ENCODE assay signal across 10 cellular contexts in the genomic region with DNA sequence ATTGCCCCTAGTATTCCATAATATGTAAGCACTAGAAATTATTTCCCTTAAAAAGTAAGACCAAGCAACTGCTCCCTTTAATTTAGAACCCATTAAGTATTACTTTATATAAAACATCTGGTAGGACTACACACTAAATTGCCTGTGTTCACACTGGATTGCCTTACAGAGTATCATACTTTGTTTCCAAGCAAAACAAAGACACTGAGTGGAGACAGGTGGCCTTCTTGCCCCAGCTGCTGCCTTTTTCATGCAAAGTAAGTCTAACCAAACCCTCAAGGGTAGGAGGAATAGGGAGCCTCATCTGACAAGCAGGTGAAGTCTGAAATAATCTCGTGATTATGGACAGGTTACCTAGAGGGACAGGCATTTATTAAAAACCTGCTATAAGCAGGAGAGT.
A peak's percentile ranks its signal among the peaks of the same experiment; 100 is the strongest.
DNase-seq lines count a peak whose midpoint lies in the region; ATAC-seq and TF ChIP-seq lines count a peak whose summit lies in the region.
"Had no signal": no experiment of that assay in that cellular context is flagged by ENCODE, and none has a peak within 500 bp of the region (broad histone marks: within the 10 kb centered on the region; RNA-seq: fewer than 3 reads in every experiment).

No MANE protein-coding gene starts in this region.

- no peaks in the 10 kb centered on the region for H3K27me3 ChIP-seq in naive thymus-derived CD4-positive, alpha-beta T cell (ENCODE audit: control insufficient read depth in 2 of 2, insufficient read depth in 2 of 2, low read length in 2 of 2)
- H3K27me3 ChIP-seq: SJSA1 had no signal

- CTCF ChIA-PET in WTC11 (lab: Charles Lee) (interaction anchor here (0.5 to 1.6 kb wide), 3 partner anchors 21 to 101 kb away, joined by 3 to 5 read pairs (median 4); no protein-coding TSS in a partner anchor), T-cell (lab: Charles Lee) (no interaction called here)
- CTCF ChIA-PET in naive thymus-derived CD4-positive, alpha-beta T cell (lab: Charles Lee) = no interaction called here

- ATAC-seq in GM18873 (IDR thresholded peaks at IDR 0.05; ENCODE audit: low FRiP score, unreplicated experiment) (peak; percentile 70), HG02763 (IDR thresholded peaks at IDR 0.05; ENCODE audit: unreplicated experiment) (peak; percentile 97), WTC11 (peak; percentile 89), T-cell (replicated peaks in 1 of 4) (no peak)
- ATAC-seq in naive thymus-derived CD4-positive, alpha-beta T cell = no peak

- no peaks in the 10 kb centered on the region for H3K4me1 ChIP-seq in naive thymus-derived CD4-positive, alpha-beta T cell (ENCODE audit: control insufficient read depth in 2 of 2, insufficient read depth in 2 of 2, low read length in 2 of 2)
- H3K4me1 ChIP-seq: SJSA1 had no signal

- H3K9me3 ChIP-seq in naive thymus-derived CD4-positive, alpha-beta T cell (ENCODE audit: control insufficient read depth in 2 of 3, low read length in 3 of 3) = no peaks in the 10 kb centered on the region
- H3K9me3 ChIP-seq: SJSA1 had no signal

- peak overlapping the region; percentile 17; the same call in 1 of the 2 replicates for H3K4me3 Mint-ChIP-seq in WTC11
- H3K4me3 Mint-ChIP-seq in T-cell = no peak overlapping the region
- no peak overlapping the region for H3K4me3 Mint-ChIP-seq in naive thymus-derived CD4-positive, alpha-beta T cell
- H3K4me3 Mint-ChIP-seq: activated T-helper 1 cell treated with anti-CD3 and anti-CD28 coated beads, Interleukin-12 subunit alpha, Interleukin-12 subunit beta, Interleukin-2, Interleukin-4 antibody, amounts not matched to agents 30 ng/mL and 10 ng/mL and 1 ng/mL, durations not matched to agents 14 hours and 24 hours and 36 hours had no signal

- DNase-seq in NCI-H1105 treated with DMSO at 0.1 percent for 48 hours (lab: John Stamatoyannopoulos, UW) (peak; percentile 100), WTC11 (ENCODE audit: low spot score) (peak; percentile 17), T-cell (no peak), posterior cingulate gyrus (no peak), foreskin fibroblast (no peak)
- no peak for DNase-seq in naive thymus-derived CD4-positive, alpha-beta T cell

- no peaks in the 10 kb centered on the region for H3K36me3 ChIP-seq in naive thymus-derived CD4-positive, alpha-beta T cell (ENCODE audit: control insufficient read depth in 2 of 3, insufficient read depth in 3 of 3, low read length in 3 of 3)
- H3K36me3 ChIP-seq: SJSA1 had no signal

- no peak overlapping the region for H3K4me3 ChIP-seq in naive thymus-derived CD4-positive, alpha-beta T cell (ENCODE audit: low read length)
- H3K4me3 ChIP-seq in foreskin fibroblast (ENCODE audit: low read depth in 1 of 2, low read length in 2 of 2) = no peak overlapping the region
- H3K4me3 ChIP-seq: SJSA1 had no signal

- H3K9me3 Mint-ChIP-seq in WTC11 (peaks cover 11% of the 10 kb centered on the region), T-cell (no peaks in the 10 kb centered on the region)
- peaks cover 0 to 4% (median 0%) of the 10 kb centered on the region in 11 donors for H3K9me3 Mint-ChIP-seq in naive thymus-derived CD4-positive, alpha-beta T cell

- POLR2A ChIA-PET in WTC11 (lab: Charles Lee) = interaction anchor here (1.2 kb wide), 1 partner anchor 27 kb away, joined by 8 read pairs; no protein-coding TSS in a partner anchor
- POLR2A ChIA-PET in T-cell (lab: Charles Lee) = no interaction called here
- POLR2A ChIA-PET in naive thymus-derived CD4-positive, alpha-beta T cell (lab: Charles Lee) = no interaction called here

- TF ChIP-seq CTCF in WTC11 (IDR thresholded peaks at IDR 0.05) = no peak
- no peak for TF ChIP-seq CTCF in foreskin fibroblast (IDR thresholded peaks at IDR 0.05; ENCODE audit: low read depth, low read length)

- intact Hi-C loops in naive thymus-derived CD4-positive, alpha-beta T cell (cut with micrococcal nuclease) = loop anchor here in 1 of 2 donors (10.0 kb wide), 1 partner anchor 295 kb away; the partner anchor contains the start of gene USP13
- intact Hi-C loops in posterior cingulate gyrus (cut with DNase I) = no loop called here

- H3K27ac ChIP-seq in naive thymus-derived CD4-positive, alpha-beta T cell (ENCODE audit: low read depth, low read length) = no peak overlapping the region
- H3K27ac ChIP-seq: SJSA1 had no signal

- no peaks in the 10 kb centered on the region for H3K36me3 Mint-ChIP-seq in WTC11
- H3K36me3 Mint-ChIP-seq in T-cell = no peaks in the 10 kb centered on the region
- H3K36me3 Mint-ChIP-seq in naive thymus-derived CD4-positive, alpha-beta T cell = no peaks in the 10 kb centered on the region

- peak overlapping the region; percentile 34; the same call in 1 of the 2 replicates for H3K27ac Mint-ChIP-seq in WTC11
- no peak overlapping the region for H3K27ac Mint-ChIP-seq in T-cell
- no peak overlapping the region for H3K27ac Mint-ChIP-seq in naive thymus-derived CD4-positive, alpha-beta T cell
- H3K27ac Mint-ChIP-seq: activated T-helper 1 cell treated with anti-CD3 and anti-CD28 coated beads, Interleukin-12 subunit alpha, Interleukin-12 subunit beta, Interleukin-2, Interleukin-4 antibody, amounts not matched to agents 30 ng/mL and 10 ng/mL and 1 ng/mL, durations not matched to agents 14 hours and 24 hours and 36 hours had no signal

- no peaks in the 10 kb centered on the region for H3K27me3 Mint-ChIP-seq in WTC11 (ENCODE audit: low read depth)
- H3K27me3 Mint-ChIP-seq in T-cell = peaks cover 10 to 17% of the 10 kb centered on the region in 2 donors
- H3K27me3 Mint-ChIP-seq in naive thymus-derived CD4-positive, alpha-beta T cell = peaks cover 6 to 42% (median 15%) of the 10 kb centered on the region in 5 donors

- peaks cover 48% of the 10 kb centered on the region for H3K4me1 Mint-ChIP-seq in WTC11
- H3K4me1 Mint-ChIP-seq in T-cell = no peaks in the 10 kb centered on the region
- H3K4me1 Mint-ChIP-seq in naive thymus-derived CD4-positive, alpha-beta T cell = peaks cover 0 to 5% (median 0%) of the 10 kb centered on the region in 7 donors

TF ChIP-seq in WTC11, 78 proteins besides CTCF, POLR2A, EP300 and RAD21 (continues in another document):
- TF ChIP-seq ZMAT4 (CRISPR knock-in tag; IDR thresholded peaks at IDR 0.05) (no peak), MXD4 (CRISPR knock-in tag; IDR thresholded peaks at IDR 0.05; ENCODE audit: borderline replicate concordance) (no peak), TCF7 (CRISPR knock-in tag; IDR thresholded peaks at IDR 0.05; ENCODE audit: low read depth) (no peak), ZNF281 (CRISPR knock-in tag; IDR thresholded peaks at IDR 0.05) (no peak), PRRX2 (CRISPR knock-in tag; IDR thresholded peaks at IDR 0.05) (no peak), ZNF425 (CRISPR knock-in tag; conservative IDR thresholded peaks at IDR 0.05) (no peak), E2F5 (CRISPR knock-in tag; IDR thresholded peaks at IDR 0.05) (no peak), ZNF396 (CRISPR knock-in tag; IDR thresholded peaks at IDR 0.05; ENCODE audit: borderline replicate concordance) (no peak), ZNF263 (CRISPR knock-in tag; IDR thresholded peaks at IDR 0.05; ENCODE audit: low read depth) (no peak)

Comparison
In these comparisons a context has a peak if more than half of its experiments do, and no peak if none do; other contexts are left out.
1. ATAC-seq: peak in GM18873 (single experiment), HG02763 (single experiment) and WTC11 (single experiment); none in T-cell (0 of 4) and naive thymus-derived CD4-positive, alpha-beta T cell (single experiment).
2. DNase-seq: peak in NCI-H1105 treated with DMSO at 0.1 percent for 48 hours (single experiment) and WTC11 (single experiment); none in T-cell (0 of 34), naive thymus-derived CD4-positive, alpha-beta T cell (0 of 9), posterior cingulate gyrus (0 of 10) and foreskin fibroblast (0 of 2).